In the genomic region with DNA sequence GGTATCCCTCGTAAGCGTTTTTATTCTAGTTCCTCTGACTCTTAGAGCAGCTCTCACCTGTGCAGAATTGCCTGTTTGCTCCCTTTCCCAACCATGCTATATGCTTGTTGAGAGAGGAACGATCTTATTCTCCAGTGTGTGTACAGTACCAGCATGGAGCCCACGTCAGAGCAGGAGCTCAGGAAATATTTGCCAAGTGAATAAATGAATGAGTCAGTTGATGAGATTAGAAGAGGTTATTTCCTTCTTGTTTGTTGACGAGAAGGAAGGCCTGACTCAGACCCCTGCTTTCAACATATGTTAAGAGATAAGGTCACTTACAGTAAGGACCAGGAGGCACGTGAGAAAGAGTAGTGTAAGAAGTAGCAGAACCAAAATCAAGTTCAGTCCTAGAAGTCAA, we compare ENCODE assay signal across 13 cellular contexts.
A peak's percentile ranks its signal among the peaks of the same experiment; 100 is the strongest.
DNase-seq lines count a peak whose midpoint lies in the region; ATAC-seq and TF ChIP-seq lines count a peak whose summit lies in the region.
"Had no signal": no experiment of that assay in that cellular context is flagged by ENCODE, and none has a peak within 500 bp of the region (broad histone marks: within the 10 kb centered on the region; RNA-seq: fewer than 3 reads in every experiment).

No MANE protein-coding gene starts in this region.

- no peaks in the 10 kb centered on the region for H3K27me3 ChIP-seq in left lung
- no peaks in the 10 kb centered on the region for H3K27me3 ChIP-seq in naive thymus-derived CD4-positive, alpha-beta T cell (ENCODE audit: control insufficient read depth in 2 of 2, insufficient read depth in 2 of 2, low read length in 2 of 2)

- H3K4me1 Mint-ChIP-seq in naive thymus-derived CD4-positive, alpha-beta T cell, result peaks cover 0 to 1% (median 0%) of the 10 kb centered on the region in 7 donors
- H3K4me1 Mint-ChIP-seq: activated naive CD8-positive, alpha-beta T cell treated with anti-CD3 and anti-CD28 coated beads, Interleukin-2, amount 10 ng/mL, durations not matched to agents 7 days and 5 days; CD8-positive, alpha-beta memory T cell had no signal

- DNase-seq in AG09319 (ENCODE audit: extremely low read depth, low read depth) (peak; percentile 77), LoVo (ENCODE audit: low spot score) (peak; percentile 79), astrocyte of the cerebellum (ENCODE audit: low read depth) (peak; percentile 22), left lung (no peak), DMS114 treated with DMSO at 0.1 percent for 48 hours (lab: John Stamatoyannopoulos, UW; ENCODE audit: unreplicated experiment) (no peak), SHP77 (lab: John Stamatoyannopoulos, UW) (no peak)
- no peak for DNase-seq in naive thymus-derived CD4-positive, alpha-beta T cell
- DNase-seq: activated CD4-positive, alpha-beta T cell treated with anti-CD3 and anti-CD28 coated beads, Interleukin-2, amount 50 U/mL, for 4 hours; activated naive CD8-positive, alpha-beta T cell treated with anti-CD3 and anti-CD28 coated beads, Interleukin-2, amount 10 ng/mL, durations not matched to agents 7 days and 5 days; CD8-positive, alpha-beta memory T cell; NCI-H1105 treated with DMSO at 0.1 percent for 48 hours; posterior cingulate gyrus had no signal

- no peak overlapping the region for H3K27ac Mint-ChIP-seq in naive thymus-derived CD4-positive, alpha-beta T cell

- peaks cover 0 to 9% (median 0%) of the 10 kb centered on the region in 5 donors for H3K27me3 Mint-ChIP-seq in naive thymus-derived CD4-positive, alpha-beta T cell

- intact Hi-C loops in left lung (cut with DNase I), result no loop called here
- intact Hi-C loops in naive thymus-derived CD4-positive, alpha-beta T cell (cut with micrococcal nuclease), result no loop called here

- no peak overlapping the region for H3K4me3 Mint-ChIP-seq in naive thymus-derived CD4-positive, alpha-beta T cell
- H3K4me3 Mint-ChIP-seq: activated naive CD8-positive, alpha-beta T cell treated with anti-CD3 and anti-CD28 coated beads, Interleukin-2, amount 10 ng/mL, durations not matched to agents 7 days and 5 days; CD8-positive, alpha-beta memory T cell had no signal

- no peak overlapping the region for H3K27ac ChIP-seq in left lung
- H3K27ac ChIP-seq in naive thymus-derived CD4-positive, alpha-beta T cell (ENCODE audit: low read depth, low read length), result no peak overlapping the region

- no peaks in the 10 kb centered on the region for H3K9me3 ChIP-seq in left lung
- no peaks in the 10 kb centered on the region for H3K9me3 ChIP-seq in naive thymus-derived CD4-positive, alpha-beta T cell (ENCODE audit: control insufficient read depth in 2 of 3, low read length in 3 of 3)

- in situ Hi-C loops in astrocyte of the cerebellum (cut with HindIII; ENCODE audit: low sequenced_read_pairs), result no loop called here

- ATAC-seq in left lung, result peak; percentile 60
- no peak for ATAC-seq in naive thymus-derived CD4-positive, alpha-beta T cell
- ATAC-seq in GM18502 (IDR thresholded peaks at IDR 0.05; ENCODE audit: poor library complexity, unreplicated experiment), result no peak

- no peak for TF ChIP-seq CTCF in AG09319 (IDR thresholded peaks at IDR 0.05; ENCODE audit: low read depth, low read length)
- no peak for TF ChIP-seq CTCF in astrocyte of the cerebellum (IDR thresholded peaks at IDR 0.05; ENCODE audit: low read depth, low read length, missing control alignments)
- TF ChIP-seq CTCF in left lung (IDR thresholded peaks at IDR 0.05), result no peak

- H3K9me3 Mint-ChIP-seq in naive thymus-derived CD4-positive, alpha-beta T cell, result peaks cover 0 to 1% (median 0%) of the 10 kb centered on the region in 11 donors
- H3K9me3 Mint-ChIP-seq: activated naive CD8-positive, alpha-beta T cell treated with anti-CD3 and anti-CD28 coated beads, Interleukin-2, amount 10 ng/mL, durations not matched to agents 7 days and 5 days; CD8-positive, alpha-beta memory T cell had no signal

- POLR2A ChIA-PET in naive thymus-derived CD4-positive, alpha-beta T cell (lab: Charles Lee), result no interaction called here

- no peaks in the 10 kb centered on the region for H3K36me3 Mint-ChIP-seq in naive thymus-derived CD4-positive, alpha-beta T cell
- H3K36me3 Mint-ChIP-seq: activated naive CD8-positive, alpha-beta T cell treated with anti-CD3 and anti-CD28 coated beads, Interleukin-2, amount 10 ng/mL, durations not matched to agents 7 days and 5 days; CD8-positive, alpha-beta memory T cell had no signal

- no peak overlapping the region for H3K4me3 ChIP-seq in astrocyte of the cerebellum (ENCODE audit: low read depth, low read length)
- no peak overlapping the region for H3K4me3 ChIP-seq in left lung
- H3K4me3 ChIP-seq in naive thymus-derived CD4-positive, alpha-beta T cell (ENCODE audit: low read length), result no peak overlapping the region

- CTCF ChIA-PET in naive thymus-derived CD4-positive, alpha-beta T cell (lab: Charles Lee), result no interaction called here

- H3K36me3 ChIP-seq in left lung, result peaks cover 0 to 3% of the 10 kb centered on the region in 2 donors
- H3K36me3 ChIP-seq in naive thymus-derived CD4-positive, alpha-beta T cell (ENCODE audit: control insufficient read depth in 2 of 3, insufficient read depth in 3 of 3, low read length in 3 of 3), result no peaks in the 10 kb centered on the region

- H3K4me1 ChIP-seq in left lung, result no peaks in the 10 kb centered on the region
- H3K4me1 ChIP-seq in naive thymus-derived CD4-positive, alpha-beta T cell (ENCODE audit: control insufficient read depth in 2 of 2, insufficient read depth in 2 of 2, low read length in 2 of 2), result no peaks in the 10 kb centered on the region

Comparison
In these comparisons a context has a peak if more than half of its experiments do, and no peak if none do; other contexts are left out.
1. DNase-seq: peak in AG09319 (single experiment), LoVo (single experiment) and astrocyte of the cerebellum (single experiment); none in left lung (0 of 2), naive thymus-derived CD4-positive, alpha-beta T cell (0 of 9), DMS114 treated with DMSO at 0.1 percent for 48 hours (single experiment) and SHP77 (0 of 2).